In the genomic region with DNA sequence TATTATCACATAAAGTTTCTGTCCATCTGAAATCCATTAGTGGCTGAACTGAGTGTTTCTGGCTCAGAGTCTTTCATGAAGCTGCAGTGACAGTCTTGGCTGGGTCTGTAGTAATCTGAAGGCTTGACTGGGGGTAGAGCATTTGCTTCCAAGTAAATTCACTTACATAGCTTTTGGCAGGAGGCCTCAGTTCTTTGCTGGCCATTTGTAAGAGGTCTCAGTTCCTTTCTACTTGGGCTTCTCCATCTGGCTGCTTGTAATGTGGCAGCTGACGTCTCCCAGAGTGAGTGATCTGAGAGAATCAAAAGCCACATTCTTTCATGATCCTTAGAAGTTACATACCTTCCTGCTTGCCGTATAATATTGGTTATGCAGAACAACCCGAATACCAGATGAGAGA, we compare ENCODE assay signal across 26 cellular contexts.
"Had no signal": no experiment of that assay in that cellular context is flagged by ENCODE, and none has a peak within 500 bp of the region (broad histone marks: within the 10 kb centered on the region; RNA-seq: fewer than 3 reads in every experiment).

No MANE protein-coding gene starts in this region.

- ATAC-seq: activated CD4-positive, CD25-positive, alpha-beta regulatory T cell treated with anti-CD3 and anti-CD28 coated beads, Interleukin-2, amount 50 U/mL, for 24 hours; body of pancreas; natural killer cell; psoas muscle had no signal

- H3K4me3 ChIP-seq: body of pancreas, cardiac muscle cell, coronary artery, dorsolateral prefrontal cortex, left ventricle myocardium inferior, lung, neural progenitor cell, psoas muscle, testis, vagina had no signal

- DNase-seq: activated CD4-positive, alpha-beta T cell treated with anti-CD3 and anti-CD28 coated beads for 48 hours; activated CD4-positive, alpha-beta T cell treated with anti-CD3 and anti-CD28 coated beads, Interleukin-2, amount 50 U/mL, for 48 hours; activated CD8-positive, alpha-beta memory T cell treated with anti-CD3 and anti-CD28 coated beads for 24 hours; activated effector memory CD4-positive, alpha-beta T cell treated with Interleukin-2 at 50 U/mL for 16 hours; activated naive CD4-positive, alpha-beta T cell treated with Interleukin-2 at 50 U/mL for 16 hours; anterior cingulate cortex; body of pancreas; dorsolateral prefrontal cortex; effector memory CD4-positive, alpha-beta T cell; left ventricle myocardium inferior; mesendoderm; natural killer cell; occipital lobe; psoas muscle; stimulated activated CD4-positive, alpha-beta T cell treated with anti-CD3 and anti-CD28 coated beads, Interleukin-15, amount 100 ng/mL, for 24 hours; stimulated activated CD4-positive, alpha-beta T cell treated with anti-CD3 and anti-CD28 coated beads, Interleukin-2, amount 100 ng/mL, for 24 hours; stimulated activated naive CD4-positive, alpha-beta T cell; testis; trophoblast cell; WERI-Rb-1 had no signal
